17 cellular contexts compared by ENCODE assay signal in the genomic region with DNA sequence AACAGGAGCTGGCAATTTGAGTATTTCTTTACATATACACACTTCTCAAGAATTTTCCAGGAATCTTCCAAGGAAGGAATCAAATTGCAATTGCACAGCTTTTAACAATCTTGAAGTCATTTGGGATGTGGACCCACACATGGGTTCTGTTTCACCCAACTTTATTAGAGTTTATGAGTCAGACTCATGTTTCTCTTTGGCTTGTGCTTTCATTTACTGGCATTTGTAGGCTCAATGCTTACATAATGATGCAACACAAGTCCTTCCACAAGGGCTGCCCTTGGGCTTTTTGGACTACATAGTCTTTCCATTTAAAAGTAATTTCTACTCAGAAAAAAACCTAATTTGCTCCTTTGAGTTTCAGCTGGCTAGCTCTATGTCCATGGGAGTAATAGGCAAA. TPM values are rescaled to one million over a fixed set of nuclear protein-coding genes. Genes with fewer than 3 reads are reported as not detected.
DNase-seq lines count a peak whose midpoint lies in the region; ATAC-seq and TF ChIP-seq lines count a peak whose summit lies in the region.
"Had no signal": no experiment of that assay in that cellular context is flagged by ENCODE, and none has a peak within 500 bp of the region (broad histone marks: within the 10 kb centered on the region; RNA-seq: fewer than 3 reads in every experiment).

No MANE protein-coding gene starts in this region.

- H3K27me3 ChIP-seq in psoas muscle (ENCODE audit: insufficient read depth in 3 of 3, low read length in 2 of 3) = no peaks in the 10 kb centered on the region
- H3K27me3 ChIP-seq: dorsolateral prefrontal cortex, heart right ventricle, pancreas had no signal

- no peak for ATAC-seq in psoas muscle
- no peak for ATAC-seq in HG02588 (IDR thresholded peaks at IDR 0.05; ENCODE audit: unreplicated experiment)
- no peak for ATAC-seq in HG03460 (IDR thresholded peaks at IDR 0.05; ENCODE audit: unreplicated experiment)
- ATAC-seq: CD8-positive, alpha-beta T cell; heart right ventricle; stimulated activated memory B cell treated with anti-CD40 and anti-IgM and Interleukin-4, amounts not matched to agents 10 μg/mL and 1 μg/mL and 100 μg/mL, for 72 hours had no signal

- DNase-seq in GM03348 (ENCODE audit: low spot score) (peak; percentile 80), SK-MEL-5 (ENCODE audit: low read depth, low spot score) (peak; percentile 44), epithelial cell of proximal tubule (ENCODE audit: low read depth) (peak; percentile 49), psoas muscle (no peak), lower leg skin (ENCODE audit: low spot score in 2 of 2) (no peak), glutamatergic neuron (no peak)
- DNase-seq: CD8-positive, alpha-beta T cell; dorsolateral prefrontal cortex; heart right ventricle; NCI-H1694 treated with DMSO at 0.1 percent for 48 hours; pancreas; stimulated activated CD4-positive, alpha-beta T cell treated with anti-CD3 and anti-CD28 coated beads, Interleukin-2, amount 100 ng/mL, for 24 hours; T-helper 9 cell had no signal

- no peaks in the 10 kb centered on the region for H3K9me3 Mint-ChIP-seq in glutamatergic neuron (ENCODE audit: unreplicated experiment)
- H3K9me3 Mint-ChIP-seq: activated naive CD4-positive, alpha-beta T cell treated with anti-CD3 and anti-CD28 coated beads, Interleukin-2, amount 50 U/mL, for 24 hours; CD8-positive, alpha-beta T cell; stimulated activated memory B cell treated with anti-CD40 and anti-IgM and Interleukin-4, amounts not matched to agents 10 μg/mL and 1 μg/mL and 100 μg/mL, for 72 hours had no signal

- H3K4me3 Mint-ChIP-seq in glutamatergic neuron (ENCODE audit: unreplicated experiment) = no peak overlapping the region
- H3K4me3 Mint-ChIP-seq: activated naive CD4-positive, alpha-beta T cell treated with anti-CD3 and anti-CD28 coated beads, Interleukin-2, amount 50 U/mL, for 24 hours; CD8-positive, alpha-beta T cell; stimulated activated memory B cell treated with anti-CD40 and anti-IgM and Interleukin-4, amounts not matched to agents 10 μg/mL and 1 μg/mL and 100 μg/mL, for 72 hours had no signal

- in situ Hi-C loops in SK-MEL-5 (cut with HindIII; ENCODE audit: low pct_unique_long_range_greater_than_20kb, low sequenced_read_pairs) = no loop called here

- H3K27ac Mint-ChIP-seq in glutamatergic neuron (ENCODE audit: unreplicated experiment) = no peak overlapping the region
- H3K27ac Mint-ChIP-seq: activated naive CD4-positive, alpha-beta T cell treated with anti-CD3 and anti-CD28 coated beads, Interleukin-2, amount 50 U/mL, for 24 hours; CD8-positive, alpha-beta T cell; stimulated activated memory B cell treated with anti-CD40 and anti-IgM and Interleukin-4, amounts not matched to agents 10 μg/mL and 1 μg/mL and 100 μg/mL, for 72 hours had no signal

- H3K4me1 ChIP-seq in psoas muscle = peaks cover 11% of the 10 kb centered on the region

- no peaks in the 10 kb centered on the region for H3K36me3 ChIP-seq in psoas muscle (ENCODE audit: insufficient read depth in 1 of 2, low read depth in 1 of 2)
- H3K36me3 ChIP-seq: heart right ventricle, pancreas had no signal

- H3K27me3 Mint-ChIP-seq in glutamatergic neuron (ENCODE audit: unreplicated experiment) = no peaks in the 10 kb centered on the region
- H3K27me3 Mint-ChIP-seq: activated naive CD4-positive, alpha-beta T cell treated with anti-CD3 and anti-CD28 coated beads, Interleukin-2, amount 50 U/mL, for 24 hours; stimulated activated memory B cell treated with anti-CD40 and anti-IgM and Interleukin-4, amounts not matched to agents 10 μg/mL and 1 μg/mL and 100 μg/mL, for 72 hours had no signal

- no peak for TF ChIP-seq CTCF in epithelial cell of proximal tubule (conservative IDR thresholded peaks at IDR 0.05; ENCODE audit: low read depth, low read length)
- TF ChIP-seq CTCF in psoas muscle (IDR thresholded peaks at IDR 0.05) = no peak
- no peak for TF ChIP-seq CTCF in lower leg skin (IDR thresholded peaks at IDR 0.05)
- TF ChIP-seq CTCF in glutamatergic neuron (IDR thresholded peaks at IDR 0.05; ENCODE audit: partially characterized antibody, unreplicated experiment) = no peak

- no peak overlapping the region for H3K4me3 ChIP-seq in epithelial cell of proximal tubule (ENCODE audit: low read depth, low read length)
- no peak overlapping the region for H3K4me3 ChIP-seq in psoas muscle
- no peak overlapping the region for H3K4me3 ChIP-seq in lower leg skin (ENCODE audit: low read depth, poor library complexity, severe bottlenecking)
- H3K4me3 ChIP-seq: dorsolateral prefrontal cortex, heart right ventricle, pancreas had no signal

- intact Hi-C loops in psoas muscle (cut with DNase I) = no loop called here
- intact Hi-C loops in lower leg skin (cut with DNase I; ENCODE audit: low total_unique reads) = no loop called here

- no peaks in the 10 kb centered on the region for H3K4me1 Mint-ChIP-seq in glutamatergic neuron (ENCODE audit: low read depth, unreplicated experiment)
- H3K4me1 Mint-ChIP-seq: stimulated activated memory B cell treated with anti-CD40 and anti-IgM and Interleukin-4, amounts not matched to agents 10 μg/mL and 1 μg/mL and 100 μg/mL, for 72 hours had no signal

- TF ChIP-seq POLR2A in lower leg skin (IDR thresholded peaks at IDR 0.05) = no peak

- no peaks in the 10 kb centered on the region for H3K9me3 ChIP-seq in psoas muscle
- H3K9me3 ChIP-seq: heart right ventricle, pancreas had no signal

- H3K27ac ChIP-seq in psoas muscle = peak overlapping the region; percentile 34
- H3K27ac ChIP-seq: heart right ventricle had no signal

- no peaks in the 10 kb centered on the region for H3K36me3 Mint-ChIP-seq in glutamatergic neuron (ENCODE audit: unreplicated experiment)

RNA-seq across cellular contexts. Expression of gene CDC37L1, which starts 4.6 kb away (rescaled TPM):
- total RNA-seq in SK-MEL-5 (2014; rRNA removed; shearing (Covaris generic)) = 8.9 and 11.0 TPM in 2 replicates
- 5.6 and 8.3 TPM in 2 replicates for polyA plus RNA-seq in SK-MEL-5 (2015; cell fraction: cytosol; rRNA removed)
- 6.6 and 10.2 TPM in 2 replicates for polyA plus RNA-seq in SK-MEL-5 (2015; cell fraction: nucleus; rRNA removed)
- total RNA-seq in epithelial cell of proximal tubule (8.4 and 21.8 TPM in 2 replicates), psoas muscle (100 to 1,000 TPM in 1 of 4 donors, 10 to 100 TPM in 3; 67.3 to 150 (median 93.0) TPM), lower leg skin (10 to 100 TPM; 15.5 to 32.5 (median 25.8) TPM), glutamatergic neuron (ENCODE audit: unreplicated experiment) (20.8 TPM)
- polyA plus RNA-seq in psoas muscle = 100 to 1,000 TPM in 1 of 3 donors, 10 to 100 TPM in 2; 46.7 to 184 (median 58.8) TPM

RNA-seq across cellular contexts. Expression of gene SPATA6L, which starts 8.5 kb away (rescaled TPM):
- 0.08 and 1.3 TPM in 2 replicates for total RNA-seq in SK-MEL-5 (2014; rRNA removed; shearing (Covaris generic))
- polyA plus RNA-seq in SK-MEL-5 (2015; cell fraction: cytosol; rRNA removed) = 0.79 TPM in 1 of 2 replicates, not detected in the other
- 0.42 and 0.70 TPM in 2 replicates for polyA plus RNA-seq in SK-MEL-5 (2015; cell fraction: nucleus; rRNA removed)
- total RNA-seq in epithelial cell of proximal tubule (0.92 and 1.7 TPM in 2 replicates), psoas muscle (under 1 TPM; 0.22 to 0.79 (median 0.47) TPM), lower leg skin (1 to 10 TPM; 1.3 to 3.5 (median 2.3) TPM), glutamatergic neuron (ENCODE audit: unreplicated experiment) (0.59 TPM)
- polyA plus RNA-seq in psoas muscle = under 1 TPM; 0.09 to 0.15 (median 0.12) TPM

RNA-seq across cellular contexts. Expression of gene PLPP6, which starts 12.7 kb away (rescaled TPM):
- 6.4 and 9.0 TPM in 2 replicates for total RNA-seq in SK-MEL-5 (2014; rRNA removed; shearing (Covaris generic))
- polyA plus RNA-seq in SK-MEL-5 (2015; cell fraction: cytosol; rRNA removed) = 7.4 and 8.9 TPM in 2 replicates
- polyA plus RNA-seq in SK-MEL-5 (2015; cell fraction: nucleus; rRNA removed) = 13.7 and 15.2 TPM in 2 replicates
- total RNA-seq in epithelial cell of proximal tubule (4.2 and 4.7 TPM in 2 replicates), psoas muscle (1 to 10 TPM; 1.1 to 2.3 (median 1.9) TPM), lower leg skin (10 to 100 TPM; 13.6 to 20.7 (median 17.7) TPM), glutamatergic neuron (ENCODE audit: unreplicated experiment) (12.0 TPM)
- polyA plus RNA-seq in psoas muscle = 1 to 10 TPM in 2 of 3 donors, under 1 TPM in 1; 0.53 to 3.1 (median 1.1) TPM

Comparison
In these comparisons a context has a peak if more than half of its experiments do, and no peak if none do; other contexts are left out.
1. DNase-seq: peak in GM03348 (single experiment), SK-MEL-5 (single experiment) and epithelial cell of proximal tubule (single experiment); none in psoas muscle (0 of 2), lower leg skin (0 of 2) and glutamatergic neuron (single experiment).